ENCODE assay signal across 8 cellular contexts in genomic region chr19:10316229-10317044, GRCh38. TPM values are rescaled to one million over a fixed set of nuclear protein-coding genes. Genes with fewer than 3 reads are reported as not detected.
DNase-seq lines count a peak whose midpoint lies in the region; ATAC-seq and TF ChIP-seq lines count a peak whose summit lies in the region.

No MANE protein-coding gene starts in this region.

- POLR2A ChIA-PET in HEK293T (lab: Yijun Ruan, JAX): interaction anchor here (0.7 to 2.2 kb wide), 4 partner anchors 17 to 64 kb away, joined by 3 to 7 read pairs (median 4); partner anchors contain the start of genes ICAM5, RAVER1 and TYK2

- H3K4me1 ChIP-seq in heart right ventricle: peaks cover 4 to 22% (median 17%) of the 10 kb centered on the region in 9 donors

- no peaks in the 10 kb centered on the region for H3K27me3 Mint-ChIP-seq in stimulated activated memory B cell treated with anti-CD40 and anti-IgM and Interleukin-4, amounts not matched to agents 10 μg/mL and 1 μg/mL and 100 μg/mL, for 72 hours

- H3K27me3 ChIP-seq in heart right ventricle: no peaks in the 10 kb centered on the region

- peak; percentile 22 for DNase-seq in HEK293T (ENCODE audit: extremely low spot score)
- no peak for DNase-seq in heart right ventricle
- DNase-seq in NCI-H1930 (lab: John Stamatoyannopoulos, UW): no peak
- DNase-seq in AML-193 (lab: John Stamatoyannopoulos, UW): no peak
- no peak for DNase-seq in stimulated activated CD4-positive, alpha-beta T cell treated with anti-CD3 and anti-CD28 coated beads, Interleukin-2, amount 100 ng/mL, for 24 hours

- peak overlapping the region in 6 of 10 donors; percentile 63 to 81 (median 72) for H3K27ac ChIP-seq in heart right ventricle

- H3K36me3 Mint-ChIP-seq in stimulated activated memory B cell treated with anti-CD40 and anti-IgM and Interleukin-4, amounts not matched to agents 10 μg/mL and 1 μg/mL and 100 μg/mL, for 72 hours: peaks cover 37% of the 10 kb centered on the region

- no peaks in the 10 kb centered on the region for H3K9me3 ChIP-seq in heart right ventricle

- TF ChIP-seq CTCF in heart right ventricle (IDR thresholded peaks at IDR 0.05): no peak

- H3K4me3 ChIP-seq in heart right ventricle: peak overlapping the region in 7 of 10 donors; percentile 80 to 98 (median 91)

- H3K27ac Mint-ChIP-seq in stimulated activated memory B cell treated with anti-CD40 and anti-IgM and Interleukin-4, amounts not matched to agents 10 μg/mL and 1 μg/mL and 100 μg/mL, for 72 hours: peak overlapping the region; percentile 72

- WGBS in heart right ventricle, 2 donors: 58 to 62% methylated on average over 19 of the region's 19 CpGs

- peaks cover 28% of the 10 kb centered on the region for H3K4me1 Mint-ChIP-seq in stimulated activated memory B cell treated with anti-CD40 and anti-IgM and Interleukin-4, amounts not matched to agents 10 μg/mL and 1 μg/mL and 100 μg/mL, for 72 hours

- H3K4me3 Mint-ChIP-seq in stimulated activated memory B cell treated with anti-CD40 and anti-IgM and Interleukin-4, amounts not matched to agents 10 μg/mL and 1 μg/mL and 100 μg/mL, for 72 hours: peak overlapping the region; percentile 90

- peak; percentile 31 for ATAC-seq in SK-N-SH treated with all-trans-retinoic acid at 6 μM for 48 hours
- peak in 6 of 8 donors; percentile 13 to 54 (median 29) for ATAC-seq in heart right ventricle
- ATAC-seq in stimulated activated memory B cell treated with anti-CD40 and anti-IgM and Interleukin-4, amounts not matched to agents 10 μg/mL and 1 μg/mL and 100 μg/mL, for 72 hours: peak; percentile 9
- ATAC-seq in GM21529 (IDR thresholded peaks at IDR 0.05; ENCODE audit: unreplicated experiment): no peak

- intact Hi-C loops in heart right ventricle (cut with DNase I): loop anchor here in 2 of 10 donors (1.0 to 5.0 kb wide), 2 partner anchors 16 to 44 kb away; partner anchors contain the start of gene ICAM1 (in 1 of the 2)

- no peaks in the 10 kb centered on the region for H3K9me3 Mint-ChIP-seq in stimulated activated memory B cell treated with anti-CD40 and anti-IgM and Interleukin-4, amounts not matched to agents 10 μg/mL and 1 μg/mL and 100 μg/mL, for 72 hours

- CTCF ChIA-PET in HEK293T (lab: Yijun Ruan, JAX): interaction anchor here (1.1 kb wide), 1 partner anchor 72 kb away, joined by 3 read pairs; no protein-coding TSS in a partner anchor

- H3K36me3 ChIP-seq in heart right ventricle: peaks cover 0 to 67% (median 34%) of the 10 kb centered on the region in 9 donors

TF ChIP-seq in HEK293T, 16 proteins besides CTCF, POLR2A, EP300 and RAD21:
- no peak for TF ChIP-seq NFRKB (IDR thresholded peaks at IDR 0.05)
- no peak for TF ChIP-seq FOXM1 (IDR thresholded peaks at IDR 0.05; ENCODE audit: borderline replicate concordance)
- TF ChIP-seq ELF4 (IDR thresholded peaks at IDR 0.05): no peak
- no peak for TF ChIP-seq LEF1 (IDR thresholded peaks at IDR 0.05; ENCODE audit: borderline replicate concordance)
- TF ChIP-seq CTBP1 (IDR thresholded peaks at IDR 0.05; ENCODE audit: borderline replicate concordance): no peak
- TF ChIP-seq PKNOX1 (IDR thresholded peaks at IDR 0.05): no peak
- TF ChIP-seq ZNF384 (IDR thresholded peaks at IDR 0.05): no peak

TF ChIP-seq in SK-N-SH treated with all-trans-retinoic acid at 6 μM for 48 hours, 23 proteins besides CTCF, POLR2A, EP300 and RAD21 (continues in another document):
- no peak for TF ChIP-seq CSDC2 (CRISPR knock-in tag; IDR thresholded peaks at IDR 0.05)
- no peak for TF ChIP-seq PATZ1 (CRISPR knock-in tag; IDR thresholded peaks at IDR 0.05; ENCODE audit: borderline replicate concordance)
- TF ChIP-seq GLIS3 (CRISPR knock-in tag; IDR thresholded peaks at IDR 0.05): no peak
- TF ChIP-seq RARB (CRISPR knock-in tag; IDR thresholded peaks at IDR 0.05): no peak
- TF ChIP-seq CSRNP3 (CRISPR knock-in tag; IDR thresholded peaks at IDR 0.05): no peak
- TF ChIP-seq POU6F1 (CRISPR knock-in tag; IDR thresholded peaks at IDR 0.05; ENCODE audit: borderline replicate concordance, low read depth): no peak
- no peak for TF ChIP-seq PPARA (CRISPR knock-in tag; IDR thresholded peaks at IDR 0.05; ENCODE audit: borderline replicate concordance)
- TF ChIP-seq TCF4 (CRISPR knock-in tag; IDR thresholded peaks at IDR 0.05; ENCODE audit: borderline replicate concordance): no peak
- TF ChIP-seq TOX (CRISPR knock-in tag; IDR thresholded peaks at IDR 0.05; ENCODE audit: borderline replicate concordance): no peak
- no peak for TF ChIP-seq ZFP3 (CRISPR knock-in tag; IDR thresholded peaks at IDR 0.05)
- TF ChIP-seq ZFP30 (CRISPR knock-in tag; IDR thresholded peaks at IDR 0.05): no peak
- no peak for TF ChIP-seq TSHZ2 (CRISPR knock-in tag; IDR thresholded peaks at IDR 0.05)
- TF ChIP-seq ZNF8 (CRISPR knock-in tag; IDR thresholded peaks at IDR 0.05): no peak
- no peak for TF ChIP-seq ZNF565 (CRISPR knock-in tag; conservative IDR thresholded peaks at IDR 0.05; ENCODE audit: low read depth)

RNA-seq across cellular contexts. Expression of gene FDX2, which starts 0.6 kb away (rescaled TPM):
- 10 to 100 TPM; 11.7 to 21.8 (median 17.1) TPM for total RNA-seq in heart right ventricle
- polyA plus RNA-seq in heart right ventricle: 10 to 100 TPM; 33.7 to 35.5 TPM

RNA-seq across cellular contexts. Expression of gene ZGLP1, which starts 6.8 kb away (rescaled TPM):
- 1 to 10 TPM in 2 of 10 donors, under 1 TPM in 8; 0.34 to 1.4 (median 0.80) TPM for total RNA-seq in heart right ventricle
- 1 to 10 TPM; 1.5 to 8.9 TPM for polyA plus RNA-seq in heart right ventricle

RNA-seq across cellular contexts. Expression of gene RAVER1, which starts 16.9 kb away (rescaled TPM):
- 10 to 100 TPM in 9 of 10 donors, 1 to 10 TPM in 1; 10.0 to 16.9 (median 12.4) TPM for total RNA-seq in heart right ventricle
- 1 to 10 TPM; 5.1 to 9.5 TPM for polyA plus RNA-seq in heart right ventricle

RNA-seq across cellular contexts. Expression of gene ICAM3, which starts 23.0 kb away (rescaled TPM):
- 10 to 100 TPM; 14.0 to 77.2 (median 17.9) TPM for total RNA-seq in heart right ventricle
- 10 to 100 TPM in 1 of 2 donors, 1 to 10 TPM in 1; 6.1 to 13.1 TPM for polyA plus RNA-seq in heart right ventricle

RNA-seq across cellular contexts. Expression of gene ICAM5, which starts 26.7 kb away (rescaled TPM):
- total RNA-seq in heart right ventricle: under 1 TPM in 7 of 10 donors, not detected in 3; 0.18 to 0.62 (median 0.34) TPM
- polyA plus RNA-seq in heart right ventricle: 1 to 10 TPM in 1 of 2 donors, under 1 TPM in 1; 0.51 to 1.0 TPM
